In genomic region chr6:131353106-131353505, GRCh38 we compare ENCODE assay signal across 37 cellular contexts.
"Had no signal": no experiment of that assay in that cellular context is flagged by ENCODE, and none has a peak within 500 bp of the region (broad histone marks: within the 10 kb centered on the region; RNA-seq: fewer than 3 reads in every experiment).

No MANE protein-coding gene starts in this region.

- DNase-seq: activated CD4-positive, alpha-beta memory T cell treated with anti-CD3 and anti-CD28 coated beads, Interleukin-2, amount 10 ng/mL, durations not matched to agents 7 days and 5 days; activated CD4-positive, alpha-beta T cell treated with anti-CD3 and anti-CD28 coated beads for 1 hour; activated CD4-positive, alpha-beta T cell treated with anti-CD3 and anti-CD28 coated beads for 36 hours; activated CD4-positive, alpha-beta T cell treated with anti-CD3 and anti-CD28 coated beads for 48 hours; activated CD4-positive, alpha-beta T cell treated with anti-CD3 and anti-CD28 coated beads, Interleukin-2, amount 10 ng/mL, durations not matched to agents 7 days and 5 days; activated CD4-positive, alpha-beta T cell treated with anti-CD3 and anti-CD28 coated beads, Interleukin-2, amount 50 U/mL, for 48 hours; activated CD4-positive, CD25-positive, alpha-beta regulatory T cell; activated CD8-positive, alpha-beta memory T cell treated with anti-CD3 and anti-CD28 coated beads for 24 hours; activated CD8-positive, alpha-beta memory T cell treated with anti-CD3 and anti-CD28 coated beads, Interleukin-2, amount 10 ng/mL, durations not matched to agents 7 days and 5 days; activated CD8-positive, alpha-beta memory T cell treated with anti-CD3 and anti-CD28 coated beads, Interleukin-2, amount 50 U/mL, for 48 hours; activated CD8-positive, alpha-beta T cell treated with anti-CD3 and anti-CD28 coated beads, Interleukin-2, amount 10 ng/mL, durations not matched to agents 7 days and 5 days; activated effector memory CD4-positive, alpha-beta T cell treated with Interleukin-2 at 50 U/mL for 16 hours; activated gamma-delta T cell; activated naive CD4-positive, alpha-beta T cell treated with anti-CD3 and anti-CD28 coated beads, Interleukin-2, amount 10 ng/mL, durations not matched to agents 7 days and 5 days; activated naive CD4-positive, alpha-beta T cell treated with Interleukin-2 at 50 U/mL for 16 hours; activated naive CD8-positive, alpha-beta T cell treated with anti-CD3 and anti-CD28 coated beads, Interleukin-2, amount 10 ng/mL, durations not matched to agents 7 days and 5 days; activated naive CD8-positive, alpha-beta T cell treated with anti-CD3 and anti-CD28 coated beads, Interleukin-2, amount 50 U/mL, for 24 hours; activated T-cell treated with anti-CD3 and anti-CD28 coated beads, Interleukin-2, amount 50 U/mL, for 24 hours; activated T-cell treated with anti-CD3 and anti-CD28 coated beads, Interleukin-2, amount 50 U/mL, for 48 hours; amygdala; anterior cingulate cortex; caudate nucleus; cerebellar nuclear complex; T-cell; T-helper 17 cell; WERI-Rb-1 had no signal

- H3K27ac Mint-ChIP-seq: activated CD4-positive, alpha-beta memory T cell treated with anti-CD3 and anti-CD28 coated beads, Interleukin-2, amount 10 ng/mL, durations not matched to agents 7 days and 5 days; activated CD4-positive, alpha-beta T cell treated with anti-CD3 and anti-CD28 coated beads for 36 hours; activated CD4-positive, alpha-beta T cell treated with anti-CD3 and anti-CD28 coated beads, Interleukin-2, amount 10 ng/mL, durations not matched to agents 7 days and 5 days; activated CD8-positive, alpha-beta memory T cell treated with anti-CD3 and anti-CD28 coated beads, Interleukin-2, amount 10 ng/mL, durations not matched to agents 7 days and 5 days; activated CD8-positive, alpha-beta T cell treated with anti-CD3 and anti-CD28 coated beads, Interleukin-2, amount 10 ng/mL, durations not matched to agents 7 days and 5 days; activated naive CD4-positive, alpha-beta T cell treated with anti-CD3 and anti-CD28 coated beads, Interleukin-2, amount 10 ng/mL, durations not matched to agents 7 days and 5 days; activated naive CD4-positive, alpha-beta T cell treated with anti-CD3 and anti-CD28 coated beads, Interleukin-2, amount 50 U/mL, for 24 hours; activated naive CD8-positive, alpha-beta T cell; activated naive CD8-positive, alpha-beta T cell treated with anti-CD3 and anti-CD28 coated beads, Interleukin-2, amount 10 ng/mL, durations not matched to agents 7 days and 5 days; activated naive CD8-positive, alpha-beta T cell treated with anti-CD3 and anti-CD28 coated beads, Interleukin-2, amount 50 U/mL, for 24 hours; activated T-cell treated with anti-CD3 and anti-CD28 coated beads, Interleukin-2, amount 50 U/mL, for 24 hours; activated T-helper 2 cell treated with anti-CD3 and anti-CD28 coated beads, Interferon-gamma antibody, Interleukin-2, Interleukin-4, amounts not matched to agents 10 μg/mL and 5 μg/mL and 100 μg/mL, durations not matched to agents 14 hours and 24 hours and 36 hours; T-cell; T-helper 17 cell; WTC11 had no signal

- ATAC-seq: activated CD4-positive, alpha-beta T cell treated with anti-CD3 and anti-CD28 coated beads for 36 hours; activated CD4-positive, CD25-positive, alpha-beta regulatory T cell treated with anti-CD3 and anti-CD28 coated beads, Interleukin-2, amount 50 U/mL, for 24 hours; activated CD8-positive, alpha-beta memory T cell treated with anti-CD3 and anti-CD28 coated beads, Interleukin-2, amount 10 ng/mL, durations not matched to agents 7 days and 5 days; activated CD8-positive, alpha-beta T cell treated with anti-CD3 and anti-CD28 coated beads, Interleukin-2, amount 10 ng/mL, durations not matched to agents 7 days and 5 days; activated naive CD8-positive, alpha-beta T cell treated with anti-CD3 and anti-CD28 coated beads, Interleukin-2, amount 50 U/mL, for 24 hours; T-cell; T-helper 17 cell; WTC11 had no signal

- H3K9me3 Mint-ChIP-seq: activated CD4-positive, alpha-beta memory T cell treated with anti-CD3 and anti-CD28 coated beads, Interleukin-2, amount 10 ng/mL, durations not matched to agents 7 days and 5 days; activated CD4-positive, alpha-beta T cell treated with anti-CD3 and anti-CD28 coated beads, Interleukin-2, amount 10 ng/mL, durations not matched to agents 7 days and 5 days; activated naive CD4-positive, alpha-beta T cell treated with anti-CD3 and anti-CD28 coated beads, Interleukin-2, amount 10 ng/mL, durations not matched to agents 7 days and 5 days; activated naive CD4-positive, alpha-beta T cell treated with anti-CD3 and anti-CD28 coated beads, Interleukin-2, amount 50 U/mL, for 24 hours; activated naive CD8-positive, alpha-beta T cell treated with anti-CD3 and anti-CD28 coated beads, Interleukin-2, amount 10 ng/mL, durations not matched to agents 7 days and 5 days; activated naive CD8-positive, alpha-beta T cell treated with anti-CD3 and anti-CD28 coated beads, Interleukin-2, amount 50 U/mL, for 24 hours; activated T-cell treated with anti-CD3 and anti-CD28 coated beads, Interleukin-2, amount 50 U/mL, for 24 hours; activated T-helper 2 cell treated with anti-CD3 and anti-CD28 coated beads, Interferon-gamma antibody, Interleukin-2, Interleukin-4, amounts not matched to agents 10 μg/mL and 5 μg/mL and 100 μg/mL, durations not matched to agents 14 hours and 24 hours and 36 hours; brain; central memory CD8-positive, alpha-beta T cell; T-cell; WTC11 had no signal

- H3K27me3 ChIP-seq: ascending aorta, cardiac muscle cell had no signal

- H3K4me1 ChIP-seq: ascending aorta had no signal

- H3K36me3 Mint-ChIP-seq: activated CD8-positive, alpha-beta memory T cell treated with anti-CD3 and anti-CD28 coated beads, Interleukin-2, amount 10 ng/mL, durations not matched to agents 7 days and 5 days; activated naive CD4-positive, alpha-beta T cell treated with anti-CD3 and anti-CD28 coated beads, Interleukin-2, amount 10 ng/mL, durations not matched to agents 7 days and 5 days; brain; WTC11 had no signal

- H3K4me3 Mint-ChIP-seq: activated CD4-positive, alpha-beta memory T cell treated with anti-CD3 and anti-CD28 coated beads, Interleukin-2, amount 10 ng/mL, durations not matched to agents 7 days and 5 days; activated CD4-positive, alpha-beta T cell treated with anti-CD3 and anti-CD28 coated beads for 36 hours; activated CD4-positive, alpha-beta T cell treated with anti-CD3 and anti-CD28 coated beads, Interleukin-2, amount 10 ng/mL, durations not matched to agents 7 days and 5 days; activated CD8-positive, alpha-beta memory T cell treated with anti-CD3 and anti-CD28 coated beads, Interleukin-2, amount 10 ng/mL, durations not matched to agents 7 days and 5 days; activated CD8-positive, alpha-beta T cell treated with anti-CD3 and anti-CD28 coated beads, Interleukin-2, amount 10 ng/mL, durations not matched to agents 7 days and 5 days; activated naive CD4-positive, alpha-beta T cell treated with anti-CD3 and anti-CD28 coated beads, Interleukin-2, amount 10 ng/mL, durations not matched to agents 7 days and 5 days; activated naive CD4-positive, alpha-beta T cell treated with anti-CD3 and anti-CD28 coated beads, Interleukin-2, amount 50 U/mL, for 24 hours; activated naive CD8-positive, alpha-beta T cell; activated naive CD8-positive, alpha-beta T cell treated with anti-CD3 and anti-CD28 coated beads, Interleukin-2, amount 10 ng/mL, durations not matched to agents 7 days and 5 days; activated naive CD8-positive, alpha-beta T cell treated with anti-CD3 and anti-CD28 coated beads, Interleukin-2, amount 50 U/mL, for 24 hours; activated T-cell treated with anti-CD3 and anti-CD28 coated beads, Interleukin-2, amount 50 U/mL, for 24 hours; brain; central memory CD8-positive, alpha-beta T cell; T-cell; T-helper 17 cell; WTC11 had no signal

- H3K27ac ChIP-seq: ascending aorta, cardiac muscle cell, WERI-Rb-1 had no signal

- FAIRE-seq: bronchial epithelial cell, TTC549 had no signal

- H3K9me3 ChIP-seq: ascending aorta had no signal

- H3K36me3 ChIP-seq: ascending aorta, cardiac muscle cell, WERI-Rb-1 had no signal

- H3K27me3 Mint-ChIP-seq: activated CD4-positive, alpha-beta memory T cell treated with anti-CD3 and anti-CD28 coated beads, Interleukin-2, amount 10 ng/mL, durations not matched to agents 7 days and 5 days; activated CD4-positive, alpha-beta T cell treated with anti-CD3 and anti-CD28 coated beads for 36 hours; activated CD4-positive, alpha-beta T cell treated with anti-CD3 and anti-CD28 coated beads, Interleukin-2, amount 10 ng/mL, durations not matched to agents 7 days and 5 days; activated CD8-positive, alpha-beta memory T cell treated with anti-CD3 and anti-CD28 coated beads, Interleukin-2, amount 10 ng/mL, durations not matched to agents 7 days and 5 days; activated naive CD4-positive, alpha-beta T cell treated with anti-CD3 and anti-CD28 coated beads, Interleukin-2, amount 10 ng/mL, durations not matched to agents 7 days and 5 days; activated naive CD4-positive, alpha-beta T cell treated with anti-CD3 and anti-CD28 coated beads, Interleukin-2, amount 50 U/mL, for 24 hours; activated naive CD8-positive, alpha-beta T cell; activated naive CD8-positive, alpha-beta T cell treated with anti-CD3 and anti-CD28 coated beads, Interleukin-2, amount 10 ng/mL, durations not matched to agents 7 days and 5 days; activated naive CD8-positive, alpha-beta T cell treated with anti-CD3 and anti-CD28 coated beads, Interleukin-2, amount 50 U/mL, for 24 hours; activated T-cell treated with anti-CD3 and anti-CD28 coated beads, Interleukin-2, amount 50 U/mL, for 24 hours; brain; central memory CD8-positive, alpha-beta T cell; T-cell; T-helper 17 cell had no signal

- H3K4me3 ChIP-seq: ascending aorta, cardiac muscle cell had no signal

- H3K4me1 Mint-ChIP-seq: activated CD4-positive, alpha-beta memory T cell treated with anti-CD3 and anti-CD28 coated beads, Interleukin-2, amount 10 ng/mL, durations not matched to agents 7 days and 5 days; activated CD8-positive, alpha-beta memory T cell treated with anti-CD3 and anti-CD28 coated beads, Interleukin-2, amount 10 ng/mL, durations not matched to agents 7 days and 5 days; central memory CD8-positive, alpha-beta T cell had no signal
